8 cellular contexts compared by ENCODE assay signal in the genomic region with DNA sequence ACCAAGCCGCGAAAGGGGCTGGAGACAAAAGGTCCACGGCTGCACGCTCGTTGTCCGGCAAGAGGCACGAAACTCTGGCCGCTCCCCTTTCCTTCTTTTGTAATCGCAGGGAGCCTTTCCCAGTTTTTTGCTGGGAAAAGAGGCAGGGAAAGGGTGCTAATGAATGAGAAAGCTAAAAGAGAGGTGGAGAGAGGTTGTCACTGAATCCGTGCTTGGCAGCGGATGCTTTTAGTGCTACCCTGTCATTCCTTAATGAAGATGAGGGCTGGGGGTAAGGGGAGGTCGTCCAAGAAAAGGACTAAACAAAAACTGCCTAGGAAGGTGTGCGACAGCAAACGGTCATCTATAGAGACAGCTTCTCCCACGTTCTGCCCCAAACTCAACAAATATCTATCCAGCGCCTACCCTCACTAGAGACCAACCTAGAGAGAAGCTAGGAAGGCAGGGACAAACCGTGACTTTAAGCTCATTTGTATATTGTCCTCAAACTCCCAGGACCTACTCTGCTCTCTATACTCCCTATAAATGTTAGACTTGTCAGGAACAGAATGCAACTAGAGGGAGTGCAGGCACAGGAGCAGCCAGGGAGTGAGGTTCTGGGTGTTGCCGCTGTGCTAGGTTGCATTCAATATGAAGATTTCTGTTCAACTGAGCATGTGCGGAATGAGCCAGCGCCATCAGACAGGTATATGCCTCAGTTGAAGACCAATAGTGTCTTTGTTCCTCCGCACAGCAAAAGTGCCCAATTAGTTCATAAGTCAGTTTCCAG. TPM values are rescaled to one million over a fixed set of nuclear protein-coding genes. Genes with fewer than 3 reads are reported as not detected.
DNase-seq lines count a peak whose midpoint lies in the region; ATAC-seq and TF ChIP-seq lines count a peak whose summit lies in the region.

No MANE protein-coding gene starts in this region.

- peak overlapping the region; percentile 86 to 91 (median 88) for H3K4me3 Mint-ChIP-seq in CD4-positive, alpha-beta memory T cell

- intact Hi-C loops in CD4-positive, alpha-beta memory T cell (cut with micrococcal nuclease), result loop anchor here (1.0 to 5.0 kb wide), 6 partner anchors 15 to 1731 kb away; a partner anchor contains a TSS
- intact Hi-C loops in body of pancreas (cut with DNase I) (no loop called here), gastrocnemius medialis (cut with DNase I; ENCODE audit: low total_unique reads) (loop anchor here (10.0 kb wide), 1 partner anchor 99 kb away; no protein-coding TSS in a partner anchor)

- CTCF ChIA-PET in CD4-positive, alpha-beta memory T cell (lab: Charles Lee; ENCODE audit: partially characterized antibody), result interaction anchor here (1.3 kb wide), 1 partner anchor 1019 kb away, joined by 4 read pairs; no protein-coding TSS in a partner anchor

- H3K4me3 ChIP-seq in CD4-positive, alpha-beta memory T cell (ENCODE audit: low read length in 2 of 2), result peak overlapping the region; percentile 30 to 65
- H3K4me3 ChIP-seq in body of pancreas, result peak overlapping the region in 1 of 2 donors; percentile 25
- H3K4me3 ChIP-seq in gastrocnemius medialis, result peak overlapping the region; percentile 63 to 71 (median 66)

- whole genome bisulfite sequencing in body of pancreas, 2 donors, result 1 to 2% methylated on average over 19 to 20 of the region's 21 CpGs

- peak; percentile 20 to 44 (median 30) for DNase-seq in CD4-positive, alpha-beta memory T cell
- peak; percentile 23 for DNase-seq in HT1080 (ENCODE audit: low read depth)
- DNase-seq in RPMI7951 (ENCODE audit: low read depth), result peak; percentile 54
- peak; percentile 25 to 53 (median 46) for DNase-seq in body of pancreas
- peak; percentile 13 for DNase-seq in iPS-NIHi11 (ENCODE audit: low spot score)
- DNase-seq in gastrocnemius medialis, result no peak
- no peak for DNase-seq in cortex of kidney (lab: John Stamatoyannopoulos, UW)

- peaks cover 0 to 14% of the 10 kb centered on the region in 2 donors for H3K36me3 Mint-ChIP-seq in CD4-positive, alpha-beta memory T cell

- no peaks in the 10 kb centered on the region for H3K27me3 Mint-ChIP-seq in CD4-positive, alpha-beta memory T cell

- TF ChIP-seq POLR2A in body of pancreas (IDR thresholded peaks at IDR 0.05) (no peak), gastrocnemius medialis (IDR thresholded peaks at IDR 0.05) (no peak)

- H3K27ac Mint-ChIP-seq in CD4-positive, alpha-beta memory T cell, result peak overlapping the region; percentile 83 to 95 (median 91)

- no peaks in the 10 kb centered on the region for H3K27me3 ChIP-seq in CD4-positive, alpha-beta memory T cell (ENCODE audit: insufficient read depth, low read length)
- H3K27me3 ChIP-seq in body of pancreas (no peaks in the 10 kb centered on the region), gastrocnemius medialis (peaks cover 0 to 3% (median 0%) of the 10 kb centered on the region in 3 donors)

- no peaks in the 10 kb centered on the region for H3K9me3 ChIP-seq in CD4-positive, alpha-beta memory T cell (ENCODE audit: control insufficient read depth in 1 of 2, low read length in 2 of 2)
- H3K9me3 ChIP-seq in body of pancreas (no peaks in the 10 kb centered on the region), gastrocnemius medialis (no peaks in the 10 kb centered on the region)

- TF ChIP-seq CTCF in body of pancreas (IDR thresholded peaks at IDR 0.05) (no peak), gastrocnemius medialis (IDR thresholded peaks at IDR 0.05 in 4 of 5, conservative IDR thresholded peaks at IDR 0.05 in 1 of 5) (no peak)

- peaks cover 9 to 37% (median 17%) of the 10 kb centered on the region in 4 donors for H3K4me1 Mint-ChIP-seq in CD4-positive, alpha-beta memory T cell

- in situ Hi-C loops in gastrocnemius medialis (cut with MboI; ENCODE audit: low sequenced_read_pairs in 4 of 4), result loop anchor here in 1 of 4 donors (25.0 kb wide), 1 partner anchor 88 kb away; no protein-coding TSS in a partner anchor

- H3K36me3 ChIP-seq in CD4-positive, alpha-beta memory T cell (ENCODE audit: insufficient read depth, low read length), result no peaks in the 10 kb centered on the region
- no peaks in the 10 kb centered on the region for H3K36me3 ChIP-seq in body of pancreas (replicated peaks in 1 of 2; ENCODE audit: insufficient read depth in 1 of 2, low read depth in 2 of 2)
- no peaks in the 10 kb centered on the region for H3K36me3 ChIP-seq in gastrocnemius medialis

- POLR2A ChIA-PET in CD4-positive, alpha-beta memory T cell (lab: Charles Lee; ENCODE audit: partially characterized antibody), result interaction anchor here (0.6 to 5.3 kb wide), 10 partner anchors 9 to 1023 kb away, joined by 3 to 33 read pairs (median 4); no protein-coding TSS in a partner anchor

- no peaks in the 10 kb centered on the region for H3K9me3 Mint-ChIP-seq in CD4-positive, alpha-beta memory T cell

- H3K4me1 ChIP-seq in CD4-positive, alpha-beta memory T cell (ENCODE audit: insufficient read depth, low read length), result peaks cover 14% of the 10 kb centered on the region
- H3K4me1 ChIP-seq in body of pancreas, result no peaks in the 10 kb centered on the region
- H3K4me1 ChIP-seq in gastrocnemius medialis, result peaks cover 2 to 9% of the 10 kb centered on the region in 2 donors

- peak overlapping the region; percentile 47 for H3K27ac ChIP-seq in CD4-positive, alpha-beta memory T cell (ENCODE audit: low read depth, low read length)
- H3K27ac ChIP-seq in body of pancreas (peak overlapping the region; percentile 54 to 88 (median 72)), gastrocnemius medialis (peak overlapping the region; percentile 75 to 87 (median 85))

- peak; percentile 18 for ATAC-seq in body of pancreas
- ATAC-seq in gastrocnemius medialis, result peak in 1 of 2 donors; percentile 16
- no peak for ATAC-seq in GM21786 (IDR thresholded peaks at IDR 0.05; ENCODE audit: unreplicated experiment)

RNA-seq across cellular contexts. Expression of a gene that starts 0.8 kb away (rescaled TPM):
- 100 to 1,000 TPM; 115 to 116 TPM for total RNA-seq in CD4-positive, alpha-beta memory T cell
- polyA plus RNA-seq in CD4-positive, alpha-beta memory T cell, result 10 to 100 TPM in 1 of 2 donors, 1 to 10 TPM in 1; 3.8 to 22.6 TPM
- total RNA-seq in HT1080 (2014; rRNA removed; shearing (Covaris generic)), result 11.8 and 12.7 TPM in 2 replicates
- 12.0 and 12.2 TPM in 2 replicates for polyA plus RNA-seq in HT1080 (2015; cell fraction: cytosol; rRNA removed)
- polyA plus RNA-seq in HT1080 (2015; cell fraction: nucleus; rRNA removed), result 15.2 and 16.9 TPM in 2 replicates
- 21.9 and 22.8 TPM in 2 replicates for total RNA-seq in RPMI7951 (2014; rRNA removed; shearing (Covaris generic))
- total RNA-seq in body of pancreas (10 to 100 TPM; 22.3 to 27.4 TPM), gastrocnemius medialis (10 to 100 TPM in 2 of 4 donors, 1 to 10 TPM in 2; 7.3 to 14.3 (median 10.0) TPM)

Comparison
In these comparisons a context has a peak if more than half of its experiments do, and no peak if none do; other contexts are left out.
1. DNase-seq: peak in CD4-positive, alpha-beta memory T cell (5 of 5), HT1080 (single experiment), RPMI7951 (single experiment), body of pancreas (4 of 4) and iPS-NIHi11 (single experiment); none in gastrocnemius medialis (0 of 2) and cortex of kidney (single experiment).
2. Peak in every context shown above with its lines, with median percentiles within 50 percentile points of each other: H3K27ac ChIP-seq.